In genomic region chr4:1241936-1242505, GRCh38 we compare ENCODE assay signal across 19 cellular contexts. TPM values are rescaled to one million over a fixed set of nuclear protein-coding genes. Genes with fewer than 3 reads are reported as not detected.
DNase-seq lines count a peak whose midpoint lies in the region; ATAC-seq, FAIRE-seq and TF ChIP-seq lines count a peak whose summit lies in the region.
"Had no signal": no experiment of that assay in that cellular context is flagged by ENCODE, and none has a peak within 500 bp of the region (broad histone marks: within the 10 kb centered on the region; RNA-seq: fewer than 3 reads in every experiment).

No MANE protein-coding gene starts in this region.

- TF ChIP-seq CTCF in natural killer cell (IDR thresholded peaks at IDR 0.05) = no peak

- H3K36me3 Mint-ChIP-seq in natural killer cell = no peaks in the 10 kb centered on the region
- H3K36me3 Mint-ChIP-seq in natural killer cell treated with Interleukin-12 subunit alpha and Interleukin-12 subunit beta and Interleukin-15 and Interleukin-18, amount 100 ng/mL, for 72 hours = no peaks in the 10 kb centered on the region

- FAIRE-seq in frontal cortex (lab: Jason Lieb, UNC) = no peak
- no peak for FAIRE-seq in RCC 7860 (lab: Jason Lieb, UNC)
- FAIRE-seq: GM12892 had no signal

- peak overlapping the region; percentile 91 to 94 for H3K27ac Mint-ChIP-seq in natural killer cell
- peak overlapping the region in 1 of 2 donors; percentile 30 for H3K27ac Mint-ChIP-seq in natural killer cell treated with Interleukin-12 subunit alpha and Interleukin-12 subunit beta and Interleukin-15 and Interleukin-18, amount 100 ng/mL, for 72 hours

- H3K27me3 Mint-ChIP-seq in natural killer cell (ENCODE audit: low read depth in 2 of 2) = no peaks in the 10 kb centered on the region
- no peaks in the 10 kb centered on the region for H3K27me3 Mint-ChIP-seq in natural killer cell treated with Interleukin-12 subunit alpha and Interleukin-12 subunit beta and Interleukin-15 and Interleukin-18, amount 100 ng/mL, for 72 hours
- H3K27me3 Mint-ChIP-seq: activated naive CD8-positive, alpha-beta T cell treated with anti-CD3 and anti-CD28 coated beads for 36 hours had no signal

- H3K9me3 Mint-ChIP-seq in natural killer cell = no peaks in the 10 kb centered on the region
- H3K9me3 Mint-ChIP-seq in natural killer cell treated with Interleukin-12 subunit alpha and Interleukin-12 subunit beta and Interleukin-15 and Interleukin-18, amount 100 ng/mL, for 72 hours = no peaks in the 10 kb centered on the region
- H3K9me3 Mint-ChIP-seq: activated naive CD8-positive, alpha-beta T cell treated with anti-CD3 and anti-CD28 coated beads for 36 hours had no signal

- no peak for ATAC-seq in natural killer cell
- ATAC-seq in natural killer cell treated with Interleukin-12 subunit alpha and Interleukin-12 subunit beta and Interleukin-15 and Interleukin-18, amount 100 ng/mL, for 72 hours = no peak
- ATAC-seq: foreskin keratinocyte had no signal

- H3K4me1 Mint-ChIP-seq in natural killer cell = peaks cover 52 to 57% of the 10 kb centered on the region in 2 donors
- peaks cover 27 to 52% of the 10 kb centered on the region in 2 donors for H3K4me1 Mint-ChIP-seq in natural killer cell treated with Interleukin-12 subunit alpha and Interleukin-12 subunit beta and Interleukin-15 and Interleukin-18, amount 100 ng/mL, for 72 hours (ENCODE audit: low read depth in 2 of 2)

- peak overlapping the region; percentile 13 for H3K4me3 Mint-ChIP-seq in natural killer cell
- no peak overlapping the region for H3K4me3 Mint-ChIP-seq in natural killer cell treated with Interleukin-12 subunit alpha and Interleukin-12 subunit beta and Interleukin-15 and Interleukin-18, amount 100 ng/mL, for 72 hours
- H3K4me3 Mint-ChIP-seq: activated naive CD8-positive, alpha-beta T cell treated with anti-CD3 and anti-CD28 coated beads for 36 hours had no signal

- intact Hi-C loops in natural killer cell (cut with micrococcal nuclease) = no loop called here

- peak; percentile 7 for DNase-seq in natural killer cell
- DNase-seq in natural killer cell treated with Interleukin-12 subunit alpha and Interleukin-12 subunit beta and Interleukin-15 and Interleukin-18, amount 100 ng/mL, for 72 hours (ENCODE audit: low spot score) = no peak
- peak; percentile 35 to 38 for DNase-seq in frontal cortex (ENCODE audit: low spot score in 2 of 2)
- DNase-seq in mesenteric fat pad (ENCODE audit: low spot score) = peak; percentile 72
- DNase-seq in RCC 7860 (ENCODE audit: low spot score) = no peak
- DNase-seq in T-helper 2 cell = no peak
- DNase-seq in T1000 (lab: John Stamatoyannopoulos, UW) = no peak
- no peak for DNase-seq in putamen (ENCODE audit: low spot score)
- DNase-seq: activated CD4-positive, alpha-beta T cell treated with anti-CD3 and anti-CD28 coated beads for 48 hours; activated naive CD8-positive, alpha-beta T cell treated with anti-CD3 and anti-CD28 coated beads for 36 hours; foreskin keratinocyte; HCEC 1CT; mesendoderm; MM.1S; NCI-H1930; NCI-H526 treated with DMSO at 0.1 percent for 48 hours; OCI-M1; stimulated activated naive CD4-positive, alpha-beta T cell had no signal

RNA-seq across cellular contexts. Expression of gene CTBP1, which starts 6.9 kb away (rescaled TPM):
- total RNA-seq in natural killer cell (100 to 1,000 TPM; 384 to 388 (median 388) TPM), frontal cortex (224 TPM), mesenteric fat pad (147 TPM)
- total RNA-seq in natural killer cell treated with Interleukin-12 subunit alpha and Interleukin-12 subunit beta and Interleukin-15 and Interleukin-18, amount 100 ng/mL, for 72 hours = 100 to 1,000 TPM; 109 to 245 TPM

RNA-seq across cellular contexts. Expression of gene MAEA, which starts 47.7 kb away (rescaled TPM):
- total RNA-seq in natural killer cell (10 to 100 TPM; 63.5 to 89.2 (median 64.0) TPM), frontal cortex (31.4 TPM), mesenteric fat pad (46.8 TPM)
- 10 to 100 TPM; 60.1 to 93.7 TPM for total RNA-seq in natural killer cell treated with Interleukin-12 subunit alpha and Interleukin-12 subunit beta and Interleukin-15 and Interleukin-18, amount 100 ng/mL, for 72 hours

Comparison
In these comparisons a context has a peak if more than half of its experiments do, and no peak if none do; other contexts are left out.
1. DNase-seq: peak in natural killer cell (single experiment), frontal cortex (2 of 2) and mesenteric fat pad (single experiment); none in natural killer cell treated with Interleukin-12 subunit alpha and Interleukin-12 subunit beta and Interleukin-15 and Interleukin-18, amount 100 ng/mL, for 72 hours (single experiment), RCC 7860 (single experiment), T-helper 2 cell (0 of 5), T1000 (single experiment) and putamen (single experiment).